23 cellular contexts compared by ENCODE assay signal in the genomic region with DNA sequence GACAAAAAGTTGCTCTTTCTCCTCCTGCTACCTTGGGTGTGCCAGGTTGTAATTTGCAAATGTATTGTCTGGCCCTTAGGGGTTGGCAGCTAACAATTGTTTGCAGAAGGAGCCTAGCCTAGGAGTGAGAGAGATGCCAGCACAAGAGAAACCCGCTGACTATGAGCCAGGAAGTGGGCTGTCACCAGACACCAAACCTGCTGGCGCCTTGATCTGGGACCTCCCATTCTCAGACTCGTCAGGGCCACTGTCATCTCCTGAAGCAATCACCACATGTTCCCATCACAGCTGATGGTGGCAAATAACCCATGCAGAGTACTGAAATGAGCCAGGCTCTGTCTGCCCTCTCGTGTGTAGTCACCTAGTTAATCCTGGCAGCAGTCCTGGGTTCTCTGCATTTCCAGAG.
DNase-seq lines count a peak whose midpoint lies in the region; ATAC-seq and TF ChIP-seq lines count a peak whose summit lies in the region.
"Had no signal": no experiment of that assay in that cellular context is flagged by ENCODE, and none has a peak within 500 bp of the region (broad histone marks: within the 10 kb centered on the region; RNA-seq: fewer than 3 reads in every experiment).

No MANE protein-coding gene starts in this region.

- H3K27ac ChIP-seq in MM.1S (ENCODE audit: low read length) = peak overlapping the region; percentile 95
- peak overlapping the region; percentile 8 for H3K27ac ChIP-seq in hepatocyte
- H3K27ac ChIP-seq in transverse colon = peak overlapping the region in 3 of 4 donors; percentile 13 to 63 (median 29)
- H3K27ac ChIP-seq in effector memory CD4-positive, alpha-beta T cell (ENCODE audit: insufficient read depth, low read length, poor library complexity, severe bottlenecking) = no peak overlapping the region
- H3K27ac ChIP-seq: left lung, right atrium auricular region, RWPE1, thoracic aorta had no signal

- H3K4me1 ChIP-seq in MM.1S (ENCODE audit: low read length) = peaks cover 30% of the 10 kb centered on the region
- H3K4me1 ChIP-seq in hepatocyte (ENCODE audit: insufficient read depth) = no peaks in the 10 kb centered on the region
- H3K4me1 ChIP-seq in transverse colon = peaks cover 0 to 16% (median 4%) of the 10 kb centered on the region in 4 donors
- H3K4me1 ChIP-seq in effector memory CD4-positive, alpha-beta T cell (ENCODE audit: control insufficient read depth, insufficient read depth, low read length, poor library complexity, severe bottlenecking) = no peaks in the 10 kb centered on the region
- H3K4me1 ChIP-seq: left lung, right atrium auricular region had no signal

- peaks cover 20% of the 10 kb centered on the region; the same call in 1 of the 2 replicates for H3K9me3 Mint-ChIP-seq in WTC11

- H3K9me2 ChIP-seq in MM.1S (replicated peaks; ENCODE audit: insufficient read depth, low read length) = no peaks in the 10 kb centered on the region
- H3K9me2 ChIP-seq in hepatocyte (replicated peaks; ENCODE audit: insufficient read depth) = no peaks in the 10 kb centered on the region

- H3K36me3 ChIP-seq in MM.1S (replicated peaks; ENCODE audit: insufficient read depth, low read length) (no peaks in the 10 kb centered on the region), hepatocyte (replicated peaks; ENCODE audit: insufficient read depth, low read depth) (no peaks in the 10 kb centered on the region), transverse colon (no peaks in the 10 kb centered on the region)
- H3K36me3 ChIP-seq in effector memory CD4-positive, alpha-beta T cell (ENCODE audit: control insufficient read depth, insufficient read depth, low read length) = no peaks in the 10 kb centered on the region
- H3K36me3 ChIP-seq: left lung, right atrium auricular region, thoracic aorta had no signal

- DNase-seq in MM.1S (peak; percentile 90), WTC11 (ENCODE audit: low spot score) (no peak), hepatocyte (ENCODE audit: low spot score) (peak; percentile 7), transverse colon (peak; percentile 74), GDM1 (lab: John Stamatoyannopoulos, UW) (no peak)
- no peak for DNase-seq in activated T-cell treated with anti-CD3 and anti-CD28 coated beads, Interleukin-2, amount 50 U/mL, for 1 hour
- no peak for DNase-seq in effector memory CD4-positive, alpha-beta T cell
- DNase-seq: activated B cell treated with CpG ODN at 0.5 μM for 24 hours; activated CD4-positive, alpha-beta T cell treated with anti-CD3 and anti-CD28 coated beads, Interleukin-2, amount 50 U/mL, for 4 hours; activated naive CD8-positive, alpha-beta T cell treated with anti-CD3 and anti-CD28 coated beads for 36 hours; GOT3; natural killer cell; NCI-H1694; NCI-H226; NCI-H774; stimulated activated naive CD4-positive, alpha-beta T cell treated with Interleukin-2 at 50 U/mL for 16 hours had no signal

- intact Hi-C loops in transverse colon (cut with DNase I; ENCODE audit: low total_unique reads) = no loop called here

- H3K4me1 Mint-ChIP-seq in WTC11 = peaks cover 13% of the 10 kb centered on the region
- H3K4me1 Mint-ChIP-seq: activated B cell treated with CpG ODN at 0.5 μM for 24 hours; activated naive CD8-positive, alpha-beta T cell treated with anti-CD3 and anti-CD28 coated beads for 36 hours; CD14-positive monocyte; natural killer cell had no signal

- no peak overlapping the region for H3K27ac Mint-ChIP-seq in WTC11
- H3K27ac Mint-ChIP-seq: activated B cell treated with CpG ODN at 0.5 μM for 24 hours; activated naive CD8-positive, alpha-beta T cell treated with anti-CD3 and anti-CD28 coated beads for 36 hours; CD14-positive monocyte; natural killer cell; T-helper 2 cell treated with Interferon-gamma antibody and Interleukin-4, amounts not matched to agents 5 μg/mL and 100 μg/mL, for 36 hours had no signal

- CTCF ChIA-PET in WTC11 (lab: Charles Lee) = no interaction called here

- H2AFZ ChIP-seq in MM.1S (ENCODE audit: low read length) (peak overlapping the region; percentile 59; the same call in 1 of the 2 replicates), hepatocyte (no peak overlapping the region)

- H3F3A ChIP-seq in MM.1S (ENCODE audit: insufficient read depth, low read length) = peaks cover 11% of the 10 kb centered on the region

- H3K4me2 ChIP-seq in MM.1S (ENCODE audit: low read depth, low read length) (peak overlapping the region; percentile 73), hepatocyte (no peak overlapping the region)

- POLR2A ChIA-PET in WTC11 (lab: Charles Lee) = no interaction called here

- H3K9me3 ChIP-seq in MM.1S (replicated peaks; ENCODE audit: insufficient read depth, low read length) = no peaks in the 10 kb centered on the region
- H3K9me3 ChIP-seq in hepatocyte (ENCODE audit: low read depth) = no peaks in the 10 kb centered on the region
- no peaks in the 10 kb centered on the region for H3K9me3 ChIP-seq in transverse colon
- no peaks in the 10 kb centered on the region for H3K9me3 ChIP-seq in effector memory CD4-positive, alpha-beta T cell (ENCODE audit: control insufficient read depth, low read length)
- H3K9me3 ChIP-seq: right atrium auricular region, thoracic aorta had no signal

- H3K4me3 ChIP-seq in MM.1S (ENCODE audit: low read length) (peak overlapping the region; percentile 47), hepatocyte (no peak overlapping the region), transverse colon (no peak overlapping the region)
- H3K4me3 ChIP-seq in effector memory CD4-positive, alpha-beta T cell (ENCODE audit: insufficient read depth, low read depth, low read length, poor library complexity, severe bottlenecking) = no peak overlapping the region
- H3K4me3 ChIP-seq: left lung, right atrium auricular region, thoracic aorta had no signal

- no peaks in the 10 kb centered on the region for H4K20me1 ChIP-seq in MM.1S (ENCODE audit: insufficient read depth, low read length)
- H4K20me1 ChIP-seq in hepatocyte (ENCODE audit: insufficient read depth, poor library complexity, severe bottlenecking) = no peaks in the 10 kb centered on the region

- H3K27me3 Mint-ChIP-seq in WTC11 (ENCODE audit: low read depth) = peaks cover 2% of the 10 kb centered on the region; the same call in 1 of the 2 replicates
- H3K27me3 Mint-ChIP-seq: activated B cell treated with CpG ODN at 0.5 μM for 24 hours; activated naive CD8-positive, alpha-beta T cell treated with anti-CD3 and anti-CD28 coated beads for 36 hours had no signal

- no peaks in the 10 kb centered on the region for H3K27me3 ChIP-seq in MM.1S (replicated peaks; ENCODE audit: insufficient read depth, low read length)
- H3K27me3 ChIP-seq in hepatocyte = no peaks in the 10 kb centered on the region
- H3K27me3 ChIP-seq in transverse colon = no peaks in the 10 kb centered on the region
- H3K27me3 ChIP-seq in effector memory CD4-positive, alpha-beta T cell (replicated peaks; ENCODE audit: control insufficient read depth, insufficient read depth, low read length, poor library complexity, severe bottlenecking) = no peaks in the 10 kb centered on the region
- H3K27me3 ChIP-seq: left lung, right atrium auricular region had no signal

- ATAC-seq in WTC11 (peak; percentile 34), HG02571 (IDR thresholded peaks at IDR 0.05; ENCODE audit: unreplicated experiment) (no peak)
- ATAC-seq: left lung, natural killer cell had no signal

- in situ Hi-C loops in transverse colon (cut with MboI; ENCODE audit: low pct_ligation_motif_present in 1 of 4, low pct_unique_long_range_greater_than_20kb in 1 of 4, low sequenced_read_pairs in 3 of 4) = no loop called here

- 53% methylated on average over 4 of the region's 4 CpGs for WGBS in hepatocyte (ENCODE audit: low lambda C conversion rate, missing lambda C conversion rate)
- WGBS in transverse colon (ENCODE audit: low coverage in 1 of 2), 2 donors = 28% methylated on average over 4 of the region's 4 CpGs; no CpG with 5 or more reads in 1 of the 2 donors

- peaks cover 28% of the 10 kb centered on the region for H3K36me3 Mint-ChIP-seq in WTC11
- H3K36me3 Mint-ChIP-seq: activated naive CD8-positive, alpha-beta T cell treated with anti-CD3 and anti-CD28 coated beads for 36 hours; CD14-positive monocyte had no signal

- TF ChIP-seq CTCF in MM.1S (IDR thresholded peaks at IDR 0.05; ENCODE audit: low read length) (no peak), WTC11 (IDR thresholded peaks at IDR 0.05) (no peak), hepatocyte (IDR thresholded peaks at IDR 0.05; ENCODE audit: poor library complexity) (no peak), transverse colon (IDR thresholded peaks at IDR 0.05) (no peak)

- no peak overlapping the region for H3K4me3 Mint-ChIP-seq in WTC11
- H3K4me3 Mint-ChIP-seq: activated B cell treated with CpG ODN at 0.5 μM for 24 hours; activated naive CD8-positive, alpha-beta T cell treated with anti-CD3 and anti-CD28 coated beads for 36 hours; CD14-positive monocyte; natural killer cell; T-helper 2 cell treated with Interferon-gamma antibody and Interleukin-4, amounts not matched to agents 5 μg/mL and 100 μg/mL, for 36 hours had no signal

- no peak for TF ChIP-seq EP300 in transverse colon (IDR thresholded peaks at IDR 0.05; ENCODE audit: low read depth)

- TF ChIP-seq POLR2A in transverse colon (IDR thresholded peaks at IDR 0.05) = no peak

- H3K9ac ChIP-seq in MM.1S (ENCODE audit: low read length) = peak overlapping the region; percentile 67

- H3K79me2 ChIP-seq in MM.1S (ENCODE audit: low read length) (no peaks in the 10 kb centered on the region), hepatocyte (no peaks in the 10 kb centered on the region)

TF ChIP-seq in WTC11, 78 proteins besides CTCF, POLR2A, EP300 and RAD21 (continues in another document):
- TF ChIP-seq PRRX2 (CRISPR knock-in tag; IDR thresholded peaks at IDR 0.05) (no peak), HMGA2 (CRISPR knock-in tag; IDR thresholded peaks at IDR 0.05) (no peak), EMX1 (CRISPR knock-in tag; IDR thresholded peaks at IDR 0.05) (no peak), ESRRA (CRISPR knock-in tag; IDR thresholded peaks at IDR 0.05; ENCODE audit: borderline replicate concordance) (no peak), ZNF219 (CRISPR knock-in tag; IDR thresholded peaks at IDR 0.05; ENCODE audit: borderline replicate concordance) (no peak)
- TF ChIP-seq, protein P1, sequence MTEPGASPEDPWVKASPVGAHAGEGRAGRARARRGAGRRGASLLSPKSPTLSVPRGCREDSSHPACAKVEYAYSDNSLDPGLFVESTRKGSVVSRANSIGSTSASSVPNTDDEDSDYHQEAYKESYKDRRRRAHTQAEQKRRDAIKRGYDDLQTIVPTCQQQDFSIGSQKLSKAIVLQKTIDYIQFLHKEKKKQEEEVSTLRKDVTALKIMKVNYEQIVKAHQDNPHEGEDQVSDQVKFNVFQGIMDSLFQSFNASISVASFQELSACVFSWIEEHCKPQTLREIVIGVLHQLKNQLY (CRISPR knock-in tag; IDR thresholded peaks at IDR 0.05) = no peak

Comparison
In these comparisons a context has a peak if more than half of its experiments do, and no peak if none do; other contexts are left out.
1. DNase-seq: peak in MM.1S (single experiment), hepatocyte (single experiment) and transverse colon (single experiment); none in WTC11 (single experiment), activated T-cell treated with anti-CD3 and anti-CD28 coated beads, Interleukin-2, amount 50 U/mL, for 1 hour (single experiment), effector memory CD4-positive, alpha-beta T cell (0 of 3) and GDM1 (single experiment).